In genomic region chr12:99978152-99978551, GRCh38 we compare ENCODE assay signal across 16 cellular contexts. TPM values are rescaled to one million over a fixed set of nuclear protein-coding genes. Genes with fewer than 3 reads are reported as not detected.
DNase-seq lines count a peak whose midpoint lies in the region; ATAC-seq, FAIRE-seq and TF ChIP-seq lines count a peak whose summit lies in the region.
"Had no signal": no experiment of that assay in that cellular context is flagged by ENCODE, and none has a peak within 500 bp of the region (broad histone marks: within the 10 kb centered on the region; RNA-seq: fewer than 3 reads in every experiment).

No MANE protein-coding gene starts in this region.

- no peak overlapping the region for H3K4me3 ChIP-seq in bronchial epithelial cell (ENCODE audit: low read depth, low read length)
- no peak overlapping the region for H3K4me3 ChIP-seq in thyroid gland (replicated peaks in 1 of 3)
- no peak overlapping the region for H3K4me3 ChIP-seq in mesenchymal stem cell (ENCODE audit: insufficient read depth in 1 of 2, low read depth in 1 of 2, low read length in 2 of 2)
- H3K4me3 ChIP-seq in neural progenitor cell: no peak overlapping the region
- H3K4me3 ChIP-seq: GM12878, GM23338 had no signal

- no peak overlapping the region for H3K27ac Mint-ChIP-seq in activated CD8-positive, alpha-beta T cell treated with anti-CD3 and anti-CD28 coated beads for 36 hours
- H3K27ac Mint-ChIP-seq in neural progenitor cell: no peak overlapping the region
- H3K27ac Mint-ChIP-seq: CD4-positive, CD25-positive, alpha-beta regulatory T cell; GM23338; H9 had no signal

- H3K9ac ChIP-seq in mesenchymal stem cell (ENCODE audit: low read length): no peak overlapping the region
- no peak overlapping the region for H3K9ac ChIP-seq in neural progenitor cell

- no peak overlapping the region for H2AK5ac ChIP-seq in mesenchymal stem cell (ENCODE audit: low read length, severe bottlenecking)

- H2AFZ ChIP-seq in mesenchymal stem cell (ENCODE audit: low read depth, low read length): no peak overlapping the region
- no peak overlapping the region for H2AFZ ChIP-seq in neural progenitor cell (replicated peaks)
- H2AFZ ChIP-seq: GM23338 had no signal

- H3K36me3 ChIP-seq in bronchial epithelial cell (ENCODE audit: control insufficient read depth, insufficient read depth, low read length): no peaks in the 10 kb centered on the region
- no peaks in the 10 kb centered on the region for H3K36me3 ChIP-seq in thyroid gland
- H3K36me3 ChIP-seq in mesenchymal stem cell (ENCODE audit: control insufficient read depth in 1 of 2, insufficient read depth in 2 of 2, low read depth in 1 of 2, low read length in 2 of 2): no peaks in the 10 kb centered on the region
- H3K36me3 ChIP-seq in neural progenitor cell: no peaks in the 10 kb centered on the region

- H2BK15ac ChIP-seq in mesenchymal stem cell (ENCODE audit: low read depth, poor library complexity, severe bottlenecking): no peak overlapping the region

- no peaks in the 10 kb centered on the region for H3K9me3 ChIP-seq in thyroid gland
- no peaks in the 10 kb centered on the region for H3K9me3 ChIP-seq in mesenchymal stem cell (ENCODE audit: control insufficient read depth, low read length)
- no peaks in the 10 kb centered on the region for H3K9me3 ChIP-seq in neural progenitor cell (ENCODE audit: low read depth)

- DNase-seq in NCI-H1092 treated with DMSO at 0.1 percent for 48 hours (lab: John Stamatoyannopoulos, UW) (peak; percentile 46), NCI-H1092 (lab: John Stamatoyannopoulos, UW) (no peak), bronchial epithelial cell (ENCODE audit: low read depth) (peak; percentile 4), epithelial cell of prostate (ENCODE audit: low read depth, low spot score) (no peak), thyroid gland (peak; percentile 56 to 70), mesenchymal stem cell (no peak), neural progenitor cell (ENCODE audit: low spot score) (no peak)
- no peak for DNase-seq in activated CD8-positive, alpha-beta T cell treated with anti-CD3 and anti-CD28 coated beads for 36 hours
- DNase-seq: CD4-positive, CD25-positive, alpha-beta regulatory T cell; DMS 273 treated with DMSO at 0.1 percent for 48 hours; H9 had no signal

- H3K4me2 ChIP-seq in mesenchymal stem cell (ENCODE audit: low read length, poor library complexity, severe bottlenecking): no peak overlapping the region
- no peak overlapping the region for H3K4me2 ChIP-seq in neural progenitor cell
- H3K4me2 ChIP-seq: GM23338 had no signal

- no peaks in the 10 kb centered on the region for H4K20me1 ChIP-seq in neural progenitor cell (ENCODE audit: low read depth)

- H3K36me3 Mint-ChIP-seq in activated CD8-positive, alpha-beta T cell treated with anti-CD3 and anti-CD28 coated beads for 36 hours (ENCODE audit: low read depth): no peaks in the 10 kb centered on the region
- H3K36me3 Mint-ChIP-seq in neural progenitor cell: no peaks in the 10 kb centered on the region
- H3K36me3 Mint-ChIP-seq: CD4-positive, CD25-positive, alpha-beta regulatory T cell had no signal

- H3K9me3 Mint-ChIP-seq in activated CD8-positive, alpha-beta T cell treated with anti-CD3 and anti-CD28 coated beads for 36 hours: no peaks in the 10 kb centered on the region
- H3K9me3 Mint-ChIP-seq in neural progenitor cell: no peaks in the 10 kb centered on the region
- H3K9me3 Mint-ChIP-seq: GM23338, H9 had no signal

- peaks cover 17% of the 10 kb centered on the region for H3K27me3 Mint-ChIP-seq in activated CD8-positive, alpha-beta T cell treated with anti-CD3 and anti-CD28 coated beads for 36 hours
- peaks cover under 1% of the 10 kb centered on the region for H3K27me3 Mint-ChIP-seq in neural progenitor cell (ENCODE audit: insufficient read depth, low read depth)

- no peaks in the 10 kb centered on the region for H3K79me2 ChIP-seq in neural progenitor cell (ENCODE audit: low read depth)

- ATAC-seq in activated CD8-positive, alpha-beta T cell treated with anti-CD3 and anti-CD28 coated beads for 36 hours: no peak
- ATAC-seq: GM12878, GM23338 had no signal

- H2BK120ac ChIP-seq in mesenchymal stem cell (ENCODE audit: low read depth, low read length): no peak overlapping the region

- H4K91ac ChIP-seq in mesenchymal stem cell (ENCODE audit: low read length): no peak overlapping the region

- H3F3A ChIP-seq in neural progenitor cell (ENCODE audit: low read depth): no peaks in the 10 kb centered on the region

- WGBS in thyroid gland, 2 donors: 36 to 44% methylated on average over 1 of the region's 1 CpG
- 72% methylated on average over 1 of the region's 1 CpG for WGBS in mesenchymal stem cell

- H3K4me1 Mint-ChIP-seq in activated CD8-positive, alpha-beta T cell treated with anti-CD3 and anti-CD28 coated beads for 36 hours (ENCODE audit: low read depth): no peaks in the 10 kb centered on the region
- H3K4me1 Mint-ChIP-seq in neural progenitor cell: no peaks in the 10 kb centered on the region

- no peak overlapping the region for H3K14ac ChIP-seq in mesenchymal stem cell (ENCODE audit: low read length in 2 of 2)

- intact Hi-C loops in thyroid gland (cut with DNase I): no loop called here
- intact Hi-C loops in activated CD8-positive, alpha-beta T cell treated with anti-CD3 and anti-CD28 coated beads for 36 hours (cut with micrococcal nuclease): no loop called here

- POLR2A ChIA-PET in activated CD8-positive, alpha-beta T cell treated with anti-CD3 and anti-CD28 coated beads for 36 hours (lab: Charles Lee): no interaction called here

- no peak for TF ChIP-seq POLR2A in thyroid gland (IDR thresholded peaks at IDR 0.05)

- peak overlapping the region; percentile 2 for H3K27ac ChIP-seq in epithelial cell of prostate
- H3K27ac ChIP-seq in thyroid gland: no peak overlapping the region
- no peak overlapping the region for H3K27ac ChIP-seq in mesenchymal stem cell (ENCODE audit: low read length, poor library complexity, severe bottlenecking)
- no peak overlapping the region for H3K27ac ChIP-seq in neural progenitor cell
- H3K27ac ChIP-seq: 22Rv1 had no signal

- no peak overlapping the region for H3K4me3 Mint-ChIP-seq in activated CD8-positive, alpha-beta T cell treated with anti-CD3 and anti-CD28 coated beads for 36 hours
- H3K4me3 Mint-ChIP-seq in neural progenitor cell: no peak overlapping the region
- H3K4me3 Mint-ChIP-seq: CD4-positive, CD25-positive, alpha-beta regulatory T cell; GM23338; H9 had no signal

- no peak overlapping the region for H4K8ac ChIP-seq in mesenchymal stem cell (ENCODE audit: low read length)

- no peak overlapping the region for H3K4ac ChIP-seq in mesenchymal stem cell (ENCODE audit: low read depth in 1 of 2, low read length in 2 of 2)

- H2BK5ac ChIP-seq in mesenchymal stem cell (ENCODE audit: low read depth, low read length, poor library complexity, severe bottlenecking): no peak overlapping the region

- no peak for TF ChIP-seq CTCF in bronchial epithelial cell (IDR thresholded peaks at IDR 0.05; ENCODE audit: insufficient read depth, low read length, severe bottlenecking)
- TF ChIP-seq CTCF in thyroid gland (IDR thresholded peaks at IDR 0.05): no peak
- no peak for TF ChIP-seq CTCF in activated CD8-positive, alpha-beta T cell treated with anti-CD3 and anti-CD28 coated beads for 36 hours (IDR thresholded peaks at IDR 0.05)
- TF ChIP-seq CTCF in neural progenitor cell (IDR thresholded peaks at IDR 0.05): no peak

- H2BK12ac ChIP-seq in mesenchymal stem cell (ENCODE audit: low read length in 2 of 2): no peak overlapping the region

- CTCF ChIA-PET in activated CD8-positive, alpha-beta T cell treated with anti-CD3 and anti-CD28 coated beads for 36 hours (lab: Charles Lee): no interaction called here

- H3K18ac ChIP-seq in mesenchymal stem cell (ENCODE audit: low read depth in 1 of 2, low read length in 2 of 2): no peak overlapping the region

- no peak for FAIRE-seq in bronchial epithelial cell (lab: Jason Lieb, UNC)
- FAIRE-seq: GM12878, GM18507 had no signal

- H3K23ac ChIP-seq in mesenchymal stem cell (ENCODE audit: low read length in 2 of 2): no peak overlapping the region

- no peaks in the 10 kb centered on the region for H3K79me1 ChIP-seq in mesenchymal stem cell (replicated peaks; ENCODE audit: low read length, poor library complexity, severe bottlenecking)

- peaks cover 5% of the 10 kb centered on the region for H3K27me3 ChIP-seq in bronchial epithelial cell (ENCODE audit: control insufficient read depth, insufficient read depth, low read length)
- no peaks in the 10 kb centered on the region for H3K27me3 ChIP-seq in thyroid gland
- peaks cover 0 to 3% of the 10 kb centered on the region in 2 experiments for H3K27me3 ChIP-seq in mesenchymal stem cell (ENCODE audit: control insufficient read depth in 1 of 2, insufficient read depth in 1 of 2, low read length in 2 of 2)
- peaks cover 11% of the 10 kb centered on the region for H3K27me3 ChIP-seq in neural progenitor cell

- H3K4me1 ChIP-seq in thyroid gland: peaks cover 0 to 23% of the 10 kb centered on the region in 2 donors
- no peaks in the 10 kb centered on the region for H3K4me1 ChIP-seq in mesenchymal stem cell (ENCODE audit: control insufficient read depth, insufficient read depth, low read depth, low read length)
- H3K4me1 ChIP-seq in neural progenitor cell: no peaks in the 10 kb centered on the region

RNA-seq across cellular contexts. Expression of gene ANKS1B, which starts 6.6 kb away (rescaled TPM):
- total RNA-seq in bronchial epithelial cell: 0.26 and 0.38 TPM in 2 replicates
- 10 to 100 TPM; 34.5 to 81.9 (median 71.1) TPM for total RNA-seq in thyroid gland
- 0.37 TPM for polyA plus RNA-seq in mesenchymal stem cell (2013, experiment 1 of 2)
- polyA plus RNA-seq in mesenchymal stem cell (2013, experiment 2 of 2): 0.75 TPM
- total RNA-seq in activated CD8-positive, alpha-beta T cell treated with anti-CD3 and anti-CD28 coated beads for 36 hours: under 1 TPM in 1 of 2 experiments, not detected in 1; 0.54 TPM
- 4.5 and 7.9 TPM in 2 replicates for total RNA-seq in neural progenitor cell (ENCODE audit: low replicate concordance)
- total RNA-seq: GM12878, HT-29 had no signal

Comparison
In these comparisons a context has a peak if more than half of its experiments do, and no peak if none do; other contexts are left out.
1. DNase-seq: peak in NCI-H1092 treated with DMSO at 0.1 percent for 48 hours (single experiment), bronchial epithelial cell (single experiment) and thyroid gland (2 of 2); none in NCI-H1092 (single experiment), epithelial cell of prostate (single experiment), mesenchymal stem cell (single experiment), activated CD8-positive, alpha-beta T cell treated with anti-CD3 and anti-CD28 coated beads for 36 hours (single experiment) and neural progenitor cell (single experiment).